In genomic region chr7:152335900-152336571, GRCh38 we compare ENCODE assay signal across 1 cellular context.
TF ChIP-seq lines count a peak whose summit lies in the region.

No MANE protein-coding gene starts in this region.

TF ChIP-seq in GM23338, 12 proteins besides CTCF, POLR2A, EP300 and RAD21 (continued from another document):
- no peak for TF ChIP-seq JUNB (IDR thresholded peaks at IDR 0.05; ENCODE audit: unreplicated experiment)
- no peak for TF ChIP-seq ZNF114 (CRISPR knock-in tag; IDR thresholded peaks at IDR 0.05)
- TF ChIP-seq STAT1 (IDR thresholded peaks at IDR 0.05; ENCODE audit: unreplicated experiment), result no peak
- no peak for TF ChIP-seq EZH2 (IDR thresholded peaks at IDR 0.05; ENCODE audit: low read depth, unreplicated experiment)
- TF ChIP-seq NANOG (IDR thresholded peaks at IDR 0.05; ENCODE audit: borderline replicate concordance), result no peak
- no peak for TF ChIP-seq REST (IDR thresholded peaks at IDR 0.05; ENCODE audit: unreplicated experiment)
- no peak for TF ChIP-seq POLR2AphosphoS5 (IDR thresholded peaks at IDR 0.05; ENCODE audit: low read depth)
- no peak for TF ChIP-seq EZH2phosphoT487 (IDR thresholded peaks at IDR 0.05; ENCODE audit: unreplicated experiment)
- TF ChIP-seq ETS1 (IDR thresholded peaks at IDR 0.05), result no peak
- TF ChIP-seq CREB1 (CRISPR knock-in tag; IDR thresholded peaks at IDR 0.05; ENCODE audit: low read depth), result no peak
